ENCODE assay signal across 14 cellular contexts in the genomic region with DNA sequence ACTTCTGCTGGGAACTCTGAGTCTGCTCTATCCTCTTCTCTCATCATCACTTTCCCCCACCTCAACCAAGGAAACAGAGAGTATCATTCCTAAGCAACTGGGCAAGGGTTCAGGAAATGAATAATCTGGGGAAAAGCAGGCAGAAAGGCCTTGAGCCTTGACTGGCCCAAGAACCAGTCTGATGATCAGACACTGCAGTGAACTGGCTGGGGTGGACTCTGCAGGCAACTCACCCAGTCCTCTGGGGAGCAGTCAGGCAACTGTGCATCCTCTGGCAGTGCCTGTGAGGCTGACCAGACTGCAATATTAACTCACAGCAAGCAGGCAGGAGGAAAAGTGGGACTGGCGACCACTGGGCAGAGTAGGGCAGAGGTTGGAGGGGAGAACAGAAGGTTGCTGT. TPM values are rescaled to one million over a fixed set of nuclear protein-coding genes. Genes with fewer than 3 reads are reported as not detected.
DNase-seq lines count a peak whose midpoint lies in the region; ATAC-seq and TF ChIP-seq lines count a peak whose summit lies in the region.
"Had no signal": no experiment of that assay in that cellular context is flagged by ENCODE, and none has a peak within 500 bp of the region (broad histone marks: within the 10 kb centered on the region; RNA-seq: fewer than 3 reads in every experiment).

No MANE protein-coding gene starts in this region.

- H3K9me2 ChIP-seq in Karpas-422 (replicated peaks; ENCODE audit: insufficient read depth, low read length): no peaks in the 10 kb centered on the region

- CTCF ChIA-PET in activated naive CD4-positive, alpha-beta T cell treated with anti-CD3 and anti-CD28 coated beads for 36 hours (lab: Charles Lee): interaction anchor here (1.3 to 4.5 kb wide), 2 partner anchors 12 to 39 kb away, joined by 4 to 18 read pairs; partner anchors contain the start of gene NUDT17

- H3K27me3 Mint-ChIP-seq in activated naive CD4-positive, alpha-beta T cell treated with anti-CD3 and anti-CD28 coated beads for 36 hours (ENCODE audit: low read depth): peaks cover 16% of the 10 kb centered on the region
- H3K27me3 Mint-ChIP-seq in activated T-helper 2 cell treated with anti-CD3 and anti-CD28 coated beads, Interferon-gamma antibody, Interleukin-2, Interleukin-4, amounts not matched to agents 10 μg/mL and 5 μg/mL and 100 μg/mL, durations not matched to agents 14 hours and 24 hours and 36 hours (ENCODE audit: low read depth): peaks cover 34% of the 10 kb centered on the region
- H3K27me3 Mint-ChIP-seq in glutamatergic neuron (ENCODE audit: unreplicated experiment): peaks cover 13% of the 10 kb centered on the region

- no peak overlapping the region for H3K27ac Mint-ChIP-seq in activated naive CD4-positive, alpha-beta T cell treated with anti-CD3 and anti-CD28 coated beads for 36 hours
- H3K27ac Mint-ChIP-seq in activated T-helper 2 cell treated with anti-CD3 and anti-CD28 coated beads, Interferon-gamma antibody, Interleukin-2, Interleukin-4, amounts not matched to agents 10 μg/mL and 5 μg/mL and 100 μg/mL, durations not matched to agents 14 hours and 24 hours and 36 hours: no peak overlapping the region
- H3K27ac Mint-ChIP-seq in glutamatergic neuron (ENCODE audit: unreplicated experiment): peak overlapping the region; percentile 65

- H3K27ac ChIP-seq in thymus (ENCODE audit: low read depth): peak overlapping the region; percentile 33
- no peak overlapping the region for H3K27ac ChIP-seq in psoas muscle
- no peak overlapping the region for H3K27ac ChIP-seq in Karpas-422 (ENCODE audit: low read length)
- H3K27ac ChIP-seq: heart right ventricle had no signal

- no peak overlapping the region for H3K9ac ChIP-seq in Karpas-422 (ENCODE audit: low read length)

- no peak for DNase-seq in activated naive CD4-positive, alpha-beta T cell treated with anti-CD3 and anti-CD28 coated beads for 36 hours
- DNase-seq in activated naive CD4-positive, alpha-beta T cell (lab: John Stamatoyannopoulos, UW): no peak
- no peak for DNase-seq in activated T-helper 2 cell treated with anti-CD3 and anti-CD28 coated beads, Interferon-gamma antibody, Interleukin-2, Interleukin-4, amounts not matched to agents 10 μg/mL and 5 μg/mL and 100 μg/mL, durations not matched to agents 14 hours and 24 hours and 36 hours (ENCODE audit: low spot score)
- DNase-seq in glutamatergic neuron (peak; percentile 59), psoas muscle (no peak), Karpas-422 (no peak), NCI-H82 treated with DMSO at 0.1 percent for 48 hours (lab: John Stamatoyannopoulos, UW; ENCODE audit: unreplicated experiment) (no peak)
- DNase-seq: AML-193, cerebellar nuclear complex, heart right ventricle, NCI-H1048, NCI-H82 had no signal

- TF ChIP-seq CTCF in glutamatergic neuron (IDR thresholded peaks at IDR 0.05; ENCODE audit: partially characterized antibody, unreplicated experiment) (no peak), psoas muscle (IDR thresholded peaks at IDR 0.05) (no peak)

- H4K20me1 ChIP-seq in Karpas-422 (ENCODE audit: insufficient read depth, low read depth, low read length): no peaks in the 10 kb centered on the region

- H3K4me1 Mint-ChIP-seq in activated naive CD4-positive, alpha-beta T cell treated with anti-CD3 and anti-CD28 coated beads for 36 hours (ENCODE audit: low read depth): peaks cover 14% of the 10 kb centered on the region
- peaks cover 15% of the 10 kb centered on the region for H3K4me1 Mint-ChIP-seq in activated T-helper 2 cell treated with anti-CD3 and anti-CD28 coated beads, Interferon-gamma antibody, Interleukin-2, Interleukin-4, amounts not matched to agents 10 μg/mL and 5 μg/mL and 100 μg/mL, durations not matched to agents 14 hours and 24 hours and 36 hours (ENCODE audit: low read depth)
- H3K4me1 Mint-ChIP-seq in glutamatergic neuron (ENCODE audit: low read depth, unreplicated experiment): peaks cover 9% of the 10 kb centered on the region

- ATAC-seq in psoas muscle: no peak

- no peaks in the 10 kb centered on the region for H3K79me2 ChIP-seq in Karpas-422 (ENCODE audit: low read length)

- no peak overlapping the region for H2AFZ ChIP-seq in Karpas-422 (ENCODE audit: low read length)

- no peaks in the 10 kb centered on the region for H3K36me3 Mint-ChIP-seq in activated naive CD4-positive, alpha-beta T cell treated with anti-CD3 and anti-CD28 coated beads for 36 hours (ENCODE audit: low read depth)
- H3K36me3 Mint-ChIP-seq in activated T-helper 2 cell treated with anti-CD3 and anti-CD28 coated beads, Interferon-gamma antibody, Interleukin-2, Interleukin-4, amounts not matched to agents 10 μg/mL and 5 μg/mL and 100 μg/mL, durations not matched to agents 14 hours and 24 hours and 36 hours (ENCODE audit: low read depth): no peaks in the 10 kb centered on the region
- no peaks in the 10 kb centered on the region for H3K36me3 Mint-ChIP-seq in glutamatergic neuron (ENCODE audit: unreplicated experiment)

- peak overlapping the region; percentile 79 for H3K4me3 Mint-ChIP-seq in activated naive CD4-positive, alpha-beta T cell treated with anti-CD3 and anti-CD28 coated beads for 36 hours
- H3K4me3 Mint-ChIP-seq in activated T-helper 2 cell treated with anti-CD3 and anti-CD28 coated beads, Interferon-gamma antibody, Interleukin-2, Interleukin-4, amounts not matched to agents 10 μg/mL and 5 μg/mL and 100 μg/mL, durations not matched to agents 14 hours and 24 hours and 36 hours (ENCODE audit: low read depth): peak overlapping the region; percentile 79
- peak overlapping the region; percentile 88 for H3K4me3 Mint-ChIP-seq in glutamatergic neuron (ENCODE audit: unreplicated experiment)

- H3K27me3 ChIP-seq in thymus (ENCODE audit: control insufficient read depth, insufficient read depth): peaks cover 7% of the 10 kb centered on the region
- H3K27me3 ChIP-seq in psoas muscle (ENCODE audit: insufficient read depth in 3 of 3, low read length in 2 of 3): no peaks in the 10 kb centered on the region
- H3K27me3 ChIP-seq in Karpas-422 (ENCODE audit: low read length): no peaks in the 10 kb centered on the region

- H3K4me3 ChIP-seq in thymus (ENCODE audit: low read length) (no peak overlapping the region), psoas muscle (no peak overlapping the region), Karpas-422 (ENCODE audit: low read length) (no peak overlapping the region)

- 98% methylated on average over 1 of the region's 1 CpG for WGBS in thymus
- 90 to 98% (median 91%) methylated on average over 1 of the region's 1 CpG for WGBS in psoas muscle, 3 donors

- intact Hi-C loops in activated naive CD4-positive, alpha-beta T cell treated with anti-CD3 and anti-CD28 coated beads for 36 hours (cut with micrococcal nuclease): loop anchor here (2.0 kb wide), 1 partner anchor 26 kb away; the partner anchor contains the start of gene PIAS3
- intact Hi-C loops in activated T-helper 2 cell treated with anti-CD3 and anti-CD28 coated beads, Interferon-gamma antibody, Interleukin-2, Interleukin-4, amounts not matched to agents 10 μg/mL and 5 μg/mL and 100 μg/mL, durations not matched to agents 14 hours and 24 hours and 36 hours (cut with micrococcal nuclease): no loop called here
- intact Hi-C loops in psoas muscle (cut with DNase I): loop anchor here in 1 of 2 donors (5.0 kb wide), 1 partner anchor 83 kb away; no protein-coding TSS in a partner anchor

- no peak overlapping the region for H3K4me2 ChIP-seq in Karpas-422 (ENCODE audit: low read depth, low read length, poor library complexity, severe bottlenecking)

- H3K36me3 ChIP-seq in thymus (ENCODE audit: control insufficient read depth, insufficient read depth) (no peaks in the 10 kb centered on the region), psoas muscle (ENCODE audit: insufficient read depth in 1 of 2, low read depth in 1 of 2) (no peaks in the 10 kb centered on the region), Karpas-422 (ENCODE audit: insufficient read depth, low read length) (no peaks in the 10 kb centered on the region)
- H3K36me3 ChIP-seq: heart right ventricle had no signal

- H3K9me3 ChIP-seq in thymus (ENCODE audit: control insufficient read depth) (no peaks in the 10 kb centered on the region), psoas muscle (no peaks in the 10 kb centered on the region), Karpas-422 (ENCODE audit: low read length) (no peaks in the 10 kb centered on the region)
- H3K9me3 ChIP-seq: heart right ventricle had no signal

- no peaks in the 10 kb centered on the region for H3K9me3 Mint-ChIP-seq in activated naive CD4-positive, alpha-beta T cell treated with anti-CD3 and anti-CD28 coated beads for 36 hours
- H3K9me3 Mint-ChIP-seq in activated T-helper 2 cell treated with anti-CD3 and anti-CD28 coated beads, Interferon-gamma antibody, Interleukin-2, Interleukin-4, amounts not matched to agents 10 μg/mL and 5 μg/mL and 100 μg/mL, durations not matched to agents 14 hours and 24 hours and 36 hours: no peaks in the 10 kb centered on the region
- no peaks in the 10 kb centered on the region for H3K9me3 Mint-ChIP-seq in glutamatergic neuron (ENCODE audit: unreplicated experiment)

- peaks cover 2% of the 10 kb centered on the region for H3K4me1 ChIP-seq in thymus (ENCODE audit: control insufficient read depth, insufficient read depth, low read length)
- peaks cover 6% of the 10 kb centered on the region for H3K4me1 ChIP-seq in psoas muscle
- peaks cover 16% of the 10 kb centered on the region for H3K4me1 ChIP-seq in Karpas-422 (ENCODE audit: low read length)

RNA-seq across cellular contexts. Expression of gene ANKRD35, which starts 1.0 kb away (rescaled TPM):
- total RNA-seq in activated naive CD4-positive, alpha-beta T cell treated with anti-CD3 and anti-CD28 coated beads for 36 hours: under 1 TPM; 0.19 to 0.20 TPM
- 0.23 and 0.37 TPM in 2 replicates for total RNA-seq in activated T-helper 2 cell treated with anti-CD3 and anti-CD28 coated beads, Interferon-gamma antibody, Interleukin-2, Interleukin-4, amounts not matched to agents 10 μg/mL and 5 μg/mL and 100 μg/mL, durations not matched to agents 14 hours and 24 hours and 36 hours
- total RNA-seq in glutamatergic neuron (ENCODE audit: unreplicated experiment) (2.1 TPM), psoas muscle (1 to 10 TPM; 2.6 to 6.0 (median 4.6) TPM)
- polyA plus RNA-seq in thymus (2.7 TPM), psoas muscle (10 to 100 TPM in 1 of 3 donors, 1 to 10 TPM in 2; 3.1 to 16.5 (median 7.8) TPM)
- 0.11 TPM in 1 of 2 replicates, not detected in the other for total RNA-seq in Karpas-422 (2014; rRNA removed; shearing (Covaris generic); ENCODE audit: low replicate concordance)
- total RNA-seq: SK-MEL-5 had no signal

RNA-seq across cellular contexts. Expression of gene ITGA10, which starts 25.2 kb away (rescaled TPM):
- under 1 TPM; 0.41 to 0.54 TPM for total RNA-seq in activated naive CD4-positive, alpha-beta T cell treated with anti-CD3 and anti-CD28 coated beads for 36 hours
- total RNA-seq in activated T-helper 2 cell treated with anti-CD3 and anti-CD28 coated beads, Interferon-gamma antibody, Interleukin-2, Interleukin-4, amounts not matched to agents 10 μg/mL and 5 μg/mL and 100 μg/mL, durations not matched to agents 14 hours and 24 hours and 36 hours: 0.89 and 1.1 TPM in 2 replicates
- total RNA-seq in glutamatergic neuron (ENCODE audit: unreplicated experiment): 1.1 TPM
- polyA plus RNA-seq in thymus: 10.3 TPM
- total RNA-seq in psoas muscle: 10 to 100 TPM in 1 of 4 donors, 1 to 10 TPM in 3; 1.0 to 18.0 (median 5.4) TPM
- 10 to 100 TPM in 1 of 3 donors, 1 to 10 TPM in 2; 1.4 to 24.8 (median 1.7) TPM for polyA plus RNA-seq in psoas muscle
- total RNA-seq in Karpas-422 (2014; rRNA removed; shearing (Covaris generic); ENCODE audit: low replicate concordance): 1.4 and 1.5 TPM in 2 replicates

RNA-seq across cellular contexts. Expression of gene PIAS3, which starts 25.8 kb away (rescaled TPM):
- total RNA-seq in activated naive CD4-positive, alpha-beta T cell treated with anti-CD3 and anti-CD28 coated beads for 36 hours: 10 to 100 TPM; 19.1 to 19.6 TPM
- 21.1 and 21.3 TPM in 2 replicates for total RNA-seq in activated T-helper 2 cell treated with anti-CD3 and anti-CD28 coated beads, Interferon-gamma antibody, Interleukin-2, Interleukin-4, amounts not matched to agents 10 μg/mL and 5 μg/mL and 100 μg/mL, durations not matched to agents 14 hours and 24 hours and 36 hours
- 20.3 TPM for total RNA-seq in glutamatergic neuron (ENCODE audit: unreplicated experiment)
- polyA plus RNA-seq in thymus: 29.9 TPM
- 10 to 100 TPM in 3 of 4 donors, 1 to 10 TPM in 1; 9.7 to 18.2 (median 15.3) TPM for total RNA-seq in psoas muscle
- polyA plus RNA-seq in psoas muscle: 10 to 100 TPM; 14.4 to 26.2 (median 19.1) TPM
- 13.5 and 16.8 TPM in 2 replicates for total RNA-seq in Karpas-422 (2014; rRNA removed; shearing (Covaris generic); ENCODE audit: low replicate concordance)

RNA-seq across cellular contexts. Expression of gene PEX11B, which starts 33.8 kb away (rescaled TPM):
- total RNA-seq in activated naive CD4-positive, alpha-beta T cell treated with anti-CD3 and anti-CD28 coated beads for 36 hours: 10 to 100 TPM; 18.0 to 19.0 TPM
- 22.1 and 23.4 TPM in 2 replicates for total RNA-seq in activated T-helper 2 cell treated with anti-CD3 and anti-CD28 coated beads, Interferon-gamma antibody, Interleukin-2, Interleukin-4, amounts not matched to agents 10 μg/mL and 5 μg/mL and 100 μg/mL, durations not matched to agents 14 hours and 24 hours and 36 hours
- total RNA-seq in glutamatergic neuron (ENCODE audit: unreplicated experiment) (24.7 TPM), psoas muscle (10 to 100 TPM; 19.3 to 36.3 (median 23.1) TPM)
- polyA plus RNA-seq in thymus (38.1 TPM), psoas muscle (10 to 100 TPM; 22.8 to 34.8 (median 29.4) TPM)
- 35.7 and 51.7 TPM in 2 replicates for total RNA-seq in Karpas-422 (2014; rRNA removed; shearing (Covaris generic); ENCODE audit: low replicate concordance)

RNA-seq across cellular contexts. Expression of gene NUDT17, which starts 39.2 kb away (rescaled TPM):
- 1 to 10 TPM; 3.2 to 3.4 TPM for total RNA-seq in activated naive CD4-positive, alpha-beta T cell treated with anti-CD3 and anti-CD28 coated beads for 36 hours
- total RNA-seq in activated T-helper 2 cell treated with anti-CD3 and anti-CD28 coated beads, Interferon-gamma antibody, Interleukin-2, Interleukin-4, amounts not matched to agents 10 μg/mL and 5 μg/mL and 100 μg/mL, durations not matched to agents 14 hours and 24 hours and 36 hours: 2.6 and 3.4 TPM in 2 replicates
- 2.4 TPM for total RNA-seq in glutamatergic neuron (ENCODE audit: unreplicated experiment)
- 6.0 TPM for polyA plus RNA-seq in thymus
- 1 to 10 TPM; 1.4 to 2.9 (median 1.7) TPM for total RNA-seq in psoas muscle
- 1 to 10 TPM; 1.6 to 2.7 (median 1.9) TPM for polyA plus RNA-seq in psoas muscle
- 2.9 and 8.3 TPM in 2 replicates for total RNA-seq in Karpas-422 (2014; rRNA removed; shearing (Covaris generic); ENCODE audit: low replicate concordance)
